ENCODE assay signal across 1 cellular context in the genomic region with DNA sequence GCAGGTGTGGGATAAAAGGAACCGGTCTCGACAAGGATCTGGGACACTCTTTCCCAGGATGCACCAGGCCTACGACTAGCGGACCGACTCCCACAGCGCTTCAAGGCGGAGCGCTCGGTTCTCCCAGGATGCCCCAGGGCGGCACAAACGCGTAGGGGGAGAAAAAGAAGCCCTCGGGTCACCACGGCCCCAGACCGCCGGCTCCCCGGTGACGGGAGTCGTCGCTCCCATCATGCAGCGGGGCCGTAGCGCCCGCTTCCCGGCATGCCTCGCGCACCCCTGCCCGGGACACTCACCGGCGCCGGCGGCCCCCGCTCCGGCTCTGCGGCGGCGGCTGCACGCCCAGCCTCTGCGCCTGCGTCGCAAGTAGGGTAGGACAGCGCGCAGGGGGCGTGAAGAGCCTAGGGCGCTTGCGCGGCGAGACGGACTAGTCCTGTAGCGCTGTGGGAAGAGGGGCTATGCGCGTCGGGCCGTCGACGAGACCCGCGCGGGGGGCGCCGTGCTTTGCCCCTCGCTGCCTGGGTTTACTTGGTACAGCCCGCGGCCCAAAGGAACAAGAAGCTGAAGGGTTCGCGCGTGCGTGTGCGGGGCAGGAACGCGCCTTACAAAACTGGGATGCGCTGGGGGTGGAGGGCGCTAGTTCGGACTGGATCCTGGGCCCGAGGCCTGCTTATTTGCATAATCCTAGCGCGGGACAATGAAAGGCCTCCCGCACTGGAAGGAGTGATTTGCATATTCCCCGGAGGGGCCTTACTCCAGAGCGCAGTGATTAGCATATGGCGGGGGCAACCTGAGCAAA.
TF ChIP-seq lines count a peak whose summit lies in the region.

A gene with protein sequence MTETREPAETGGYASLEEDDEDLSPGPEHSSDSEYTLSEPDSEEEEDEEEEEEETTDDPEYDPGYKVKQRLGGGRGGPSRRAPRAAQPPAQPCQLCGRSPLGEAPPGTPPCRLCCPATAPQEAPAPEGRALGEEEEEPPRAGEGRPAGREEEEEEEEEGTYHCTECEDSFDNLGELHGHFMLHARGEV (minus strand): TSS at position 368 of the 799 bp plus-strand sequence. CDS start 5,325 bp downstream, outside the sequence.

TF ChIP-seq in HEK293, 187 proteins besides CTCF, POLR2A, EP300 and RAD21 (continued from another document and continues in another):
- peak; percentile 70; the same call in 1 of the 2 replicates for TF ChIP-seq ZNF639 (tag by site-specific recombination; IDR thresholded peaks at IDR 0.05)
- peak; percentile 62 for TF ChIP-seq ZNF792 (tag by site-specific recombination; IDR thresholded peaks at IDR 0.05)
- TF ChIP-seq, protein P1, sequence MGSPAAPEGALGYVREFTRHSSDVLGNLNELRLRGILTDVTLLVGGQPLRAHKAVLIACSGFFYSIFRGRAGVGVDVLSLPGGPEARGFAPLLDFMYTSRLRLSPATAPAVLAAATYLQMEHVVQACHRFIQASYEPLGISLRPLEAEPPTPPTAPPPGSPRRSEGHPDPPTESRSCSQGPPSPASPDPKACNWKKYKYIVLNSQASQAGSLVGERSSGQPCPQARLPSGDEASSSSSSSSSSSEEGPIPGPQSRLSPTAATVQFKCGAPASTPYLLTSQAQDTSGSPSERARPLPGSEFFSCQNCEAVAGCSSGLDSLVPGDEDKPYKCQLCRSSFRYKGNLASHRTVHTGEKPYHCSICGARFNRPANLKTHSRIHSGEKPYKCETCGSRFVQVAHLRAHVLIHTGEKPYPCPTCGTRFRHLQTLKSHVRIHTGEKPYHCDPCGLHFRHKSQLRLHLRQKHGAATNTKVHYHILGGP (tag by site-specific recombination; IDR thresholded peaks at IDR 0.05): no peak
- peak; percentile 98 for TF ChIP-seq ZBTB17 (tag by site-specific recombination; IDR thresholded peaks at IDR 0.05)
- no peak for TF ChIP-seq ZNF548 (tag by site-specific recombination; IDR thresholded peaks at IDR 0.05)
- TF ChIP-seq ZNF510 (tag by site-specific recombination; IDR thresholded peaks at IDR 0.05; ENCODE audit: insufficient replicate concordance): no peak
- TF ChIP-seq ZNF404 (tag by site-specific recombination; IDR thresholded peaks at IDR 0.05): no peak
- no peak for TF ChIP-seq ZNF112 (tag by site-specific recombination; IDR thresholded peaks at IDR 0.05)
- TF ChIP-seq, protein P2, sequence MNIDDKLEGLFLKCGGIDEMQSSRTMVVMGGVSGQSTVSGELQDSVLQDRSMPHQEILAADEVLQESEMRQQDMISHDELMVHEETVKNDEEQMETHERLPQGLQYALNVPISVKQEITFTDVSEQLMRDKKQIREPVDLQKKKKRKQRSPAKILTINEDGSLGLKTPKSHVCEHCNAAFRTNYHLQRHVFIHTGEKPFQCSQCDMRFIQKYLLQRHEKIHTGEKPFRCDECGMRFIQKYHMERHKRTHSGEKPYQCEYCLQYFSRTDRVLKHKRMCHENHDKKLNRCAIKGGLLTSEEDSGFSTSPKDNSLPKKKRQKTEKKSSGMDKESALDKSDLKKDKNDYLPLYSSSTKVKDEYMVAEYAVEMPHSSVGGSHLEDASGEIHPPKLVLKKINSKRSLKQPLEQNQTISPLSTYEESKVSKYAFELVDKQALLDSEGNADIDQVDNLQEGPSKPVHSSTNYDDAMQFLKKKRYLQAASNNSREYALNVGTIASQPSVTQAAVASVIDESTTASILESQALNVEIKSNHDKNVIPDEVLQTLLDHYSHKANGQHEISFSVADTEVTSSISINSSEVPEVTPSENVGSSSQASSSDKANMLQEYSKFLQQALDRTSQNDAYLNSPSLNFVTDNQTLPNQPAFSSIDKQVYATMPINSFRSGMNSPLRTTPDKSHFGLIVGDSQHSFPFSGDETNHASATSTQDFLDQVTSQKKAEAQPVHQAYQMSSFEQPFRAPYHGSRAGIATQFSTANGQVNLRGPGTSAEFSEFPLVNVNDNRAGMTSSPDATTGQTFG (tag by site-specific recombination; IDR thresholded peaks at IDR 0.05; ENCODE audit: borderline replicate concordance): no peak; the same call in 1 of the 2 replicates
- TF ChIP-seq ZNF621 (tag by site-specific recombination; IDR thresholded peaks at IDR 0.05): no peak
- TF ChIP-seq ZNF629 (tag by site-specific recombination; IDR thresholded peaks at IDR 0.05): peak; percentile 66
- peak; percentile 97 for TF ChIP-seq ZXDB (tag by site-specific recombination; IDR thresholded peaks at IDR 0.05)
- peak; percentile 57 for TF ChIP-seq ZSCAN16 (tag by site-specific recombination; IDR thresholded peaks at IDR 0.05)
- TF ChIP-seq ZNF37A (tag by site-specific recombination; IDR thresholded peaks at IDR 0.05): peak; percentile 51; the same call in 1 of the 2 replicates
- peak; percentile 81 for TF ChIP-seq ZFHX2 (tag by site-specific recombination; conservative IDR thresholded peaks at IDR 0.05)
- no peak for TF ChIP-seq ZSCAN23 (tag by site-specific recombination; IDR thresholded peaks at IDR 0.05)
- TF ChIP-seq REPIN1 (tag by site-specific recombination; IDR thresholded peaks at IDR 0.05; ENCODE audit: low read depth): peak; percentile 29; the same call in 1 of the 2 replicates
- TF ChIP-seq ZNF335 (tag by site-specific recombination; conservative IDR thresholded peaks at IDR 0.05): peak; percentile 86
- TF ChIP-seq ZNF747 (tag by site-specific recombination; IDR thresholded peaks at IDR 0.05): no peak
- TF ChIP-seq, protein P3, sequence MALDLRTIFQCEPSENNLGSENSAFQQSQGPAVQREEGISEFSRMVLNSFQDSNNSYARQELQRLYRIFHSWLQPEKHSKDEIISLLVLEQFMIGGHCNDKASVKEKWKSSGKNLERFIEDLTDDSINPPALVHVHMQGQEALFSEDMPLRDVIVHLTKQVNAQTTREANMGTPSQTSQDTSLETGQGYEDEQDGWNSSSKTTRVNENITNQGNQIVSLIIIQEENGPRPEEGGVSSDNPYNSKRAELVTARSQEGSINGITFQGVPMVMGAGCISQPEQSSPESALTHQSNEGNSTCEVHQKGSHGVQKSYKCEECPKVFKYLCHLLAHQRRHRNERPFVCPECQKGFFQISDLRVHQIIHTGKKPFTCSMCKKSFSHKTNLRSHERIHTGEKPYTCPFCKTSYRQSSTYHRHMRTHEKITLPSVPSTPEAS (tag by site-specific recombination; IDR thresholded peaks at IDR 0.05): peak; percentile 8; the same call in 1 of the 2 replicates
- TF ChIP-seq ELK4 (IDR thresholded peaks at IDR 0.05; ENCODE audit: borderline replicate concordance, low read depth, low read length): no peak
- TF ChIP-seq ZNF626 (tag by site-specific recombination; IDR thresholded peaks at IDR 0.05): no peak
- no peak for TF ChIP-seq ZNF248 (tag by site-specific recombination; IDR thresholded peaks at IDR 0.05)
- TF ChIP-seq SCRT2 (tag by site-specific recombination; IDR thresholded peaks at IDR 0.05): no peak
- TF ChIP-seq ZNF837 (tag by site-specific recombination; IDR thresholded peaks at IDR 0.05): peak; percentile 84; the same call in 1 of the 2 replicates
- no peak; the same call in 1 of the 2 replicates for TF ChIP-seq SCRT1 (tag by site-specific recombination; IDR thresholded peaks at IDR 0.05; ENCODE audit: borderline replicate concordance)
- TF ChIP-seq ZFP69B (tag by site-specific recombination; IDR thresholded peaks at IDR 0.05): peak; percentile 46
- TF ChIP-seq PRDM6 (tag by site-specific recombination; IDR thresholded peaks at IDR 0.05): no peak
- TF ChIP-seq, protein P4, sequence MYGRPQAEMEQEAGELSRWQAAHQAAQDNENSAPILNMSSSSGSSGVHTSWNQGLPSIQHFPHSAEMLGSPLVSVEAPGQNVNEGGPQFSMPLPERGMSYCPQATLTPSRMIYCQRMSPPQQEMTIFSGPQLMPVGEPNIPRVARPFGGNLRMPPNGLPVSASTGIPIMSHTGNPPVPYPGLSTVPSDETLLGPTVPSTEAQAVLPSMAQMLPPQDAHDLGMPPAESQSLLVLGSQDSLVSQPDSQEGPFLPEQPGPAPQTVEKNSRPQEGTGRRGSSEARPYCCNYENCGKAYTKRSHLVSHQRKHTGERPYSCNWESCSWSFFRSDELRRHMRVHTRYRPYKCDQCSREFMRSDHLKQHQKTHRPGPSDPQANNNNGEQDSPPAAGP (tag by site-specific recombination; IDR thresholded peaks at IDR 0.05): peak; percentile 27; the same call in 1 of the 2 replicates
- TF ChIP-seq, protein P5, sequence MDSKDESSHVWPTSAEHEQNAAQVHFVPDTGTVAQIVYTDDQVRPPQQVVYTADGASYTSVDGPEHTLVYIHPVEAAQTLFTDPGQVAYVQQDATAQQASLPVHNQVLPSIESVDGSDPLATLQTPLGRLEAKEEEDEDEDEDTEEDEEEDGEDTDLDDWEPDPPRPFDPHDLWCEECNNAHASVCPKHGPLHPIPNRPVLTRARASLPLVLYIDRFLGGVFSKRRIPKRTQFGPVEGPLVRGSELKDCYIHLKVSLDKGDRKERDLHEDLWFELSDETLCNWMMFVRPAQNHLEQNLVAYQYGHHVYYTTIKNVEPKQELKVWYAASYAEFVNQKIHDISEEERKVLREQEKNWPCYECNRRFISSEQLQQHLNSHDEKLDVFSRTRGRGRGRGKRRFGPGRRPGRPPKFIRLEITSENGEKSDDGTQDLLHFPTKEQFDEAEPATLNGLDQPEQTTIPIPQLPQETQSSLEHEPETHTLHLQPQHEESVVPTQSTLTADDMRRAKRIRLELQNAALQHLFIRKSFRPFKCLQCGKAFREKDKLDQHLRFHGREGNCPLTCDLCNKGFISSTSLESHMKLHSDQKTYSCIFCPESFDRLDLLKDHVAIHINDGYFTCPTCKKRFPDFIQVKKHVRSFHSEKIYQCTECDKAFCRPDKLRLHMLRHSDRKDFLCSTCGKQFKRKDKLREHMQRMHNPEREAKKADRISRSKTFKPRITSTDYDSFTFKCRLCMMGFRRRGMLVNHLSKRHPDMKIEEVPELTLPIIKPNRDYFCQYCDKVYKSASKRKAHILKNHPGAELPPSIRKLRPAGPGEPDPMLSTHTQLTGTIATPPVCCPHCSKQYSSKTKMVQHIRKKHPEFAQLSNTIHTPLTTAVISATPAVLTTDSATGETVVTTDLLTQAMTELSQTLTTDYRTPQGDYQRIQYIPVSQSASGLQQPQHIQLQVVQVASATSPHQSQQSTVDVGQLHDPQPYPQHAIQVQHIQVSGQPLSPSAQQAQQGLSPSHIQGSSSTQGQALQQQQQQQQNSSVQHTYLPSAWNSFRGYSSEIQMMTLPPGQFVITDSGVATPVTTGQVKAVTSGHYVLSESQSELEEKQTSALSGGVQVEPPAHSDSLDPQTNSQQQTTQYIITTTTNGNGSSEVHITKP (tag by site-specific recombination; IDR thresholded peaks at IDR 0.05): peak; percentile 100
- 0 out of 2 replicates have a peak, but pooled peaks have one; percentile 84 for TF ChIP-seq ZNF660 (tag by site-specific recombination; IDR thresholded peaks at IDR 0.05)
- peak; percentile 94 for TF ChIP-seq ZNF777 (tag by site-specific recombination; IDR thresholded peaks at IDR 0.05; ENCODE audit: borderline replicate concordance)
- TF ChIP-seq ZBTB7A (tag by site-specific recombination; IDR thresholded peaks at IDR 0.05; ENCODE audit: low read depth): peak; percentile 89; the same call in 1 of the 2 replicates
- TF ChIP-seq ZNF174 (tag by site-specific recombination; IDR thresholded peaks at IDR 0.05): no peak
- TF ChIP-seq ZFP3 (tag by site-specific recombination; IDR thresholded peaks at IDR 0.05; ENCODE audit: low read depth): no peak
- TF ChIP-seq GLIS2 (tag by site-specific recombination; IDR thresholded peaks at IDR 0.05): peak; percentile 97
- peak; percentile 0; the same call in 1 of the 2 replicates for TF ChIP-seq ZNF513 (tag by site-specific recombination; IDR thresholded peaks at IDR 0.05)
